Comparison of ENCODE assay signal across 14 cellular contexts in the genomic region with DNA sequence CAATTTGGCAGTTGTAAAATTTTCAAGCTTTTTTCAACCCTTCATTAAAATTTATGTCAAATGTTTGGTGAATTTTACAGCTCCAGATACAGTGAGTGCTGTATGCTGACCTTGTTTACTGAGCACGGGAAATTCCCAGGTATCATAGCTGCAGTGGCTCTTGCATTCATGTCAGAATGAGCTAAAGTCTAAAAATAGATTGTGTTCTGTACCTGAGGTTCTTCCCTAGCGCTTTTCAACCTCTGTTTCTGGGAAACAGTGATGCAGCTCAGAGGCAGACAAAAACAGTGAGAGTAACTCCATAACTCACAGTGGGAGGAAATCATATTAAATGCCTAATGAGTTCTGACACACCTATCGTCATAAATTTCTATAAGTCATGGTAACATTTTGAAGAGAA.
A peak's percentile ranks its signal among the peaks of the same experiment; 100 is the strongest.
DNase-seq lines count a peak whose midpoint lies in the region; ATAC-seq and TF ChIP-seq lines count a peak whose summit lies in the region.
"Had no signal": no experiment of that assay in that cellular context is flagged by ENCODE, and none has a peak within 500 bp of the region (broad histone marks: within the 10 kb centered on the region; RNA-seq: fewer than 3 reads in every experiment).

No MANE protein-coding gene starts in this region.

- ATAC-seq in GM19463 (IDR thresholded peaks at IDR 0.05; ENCODE audit: unreplicated experiment): peak; percentile 88
- ATAC-seq in HG03432 (IDR thresholded peaks at IDR 0.05; ENCODE audit: unreplicated experiment): peak; percentile 87
- ATAC-seq in stimulated activated memory B cell treated with anti-CD40 and anti-IgM and Interleukin-4, amounts not matched to agents 10 μg/mL and 1 μg/mL and 100 μg/mL, for 72 hours: no peak

- no peaks in the 10 kb centered on the region for H3K36me3 Mint-ChIP-seq in activated naive CD4-positive, alpha-beta T cell treated with anti-CD3 and anti-CD28 coated beads, Interleukin-2, amount 10 ng/mL, durations not matched to agents 7 days and 5 days
- H3K36me3 Mint-ChIP-seq in stimulated activated memory B cell treated with anti-CD40 and anti-IgM and Interleukin-4, amounts not matched to agents 10 μg/mL and 1 μg/mL and 100 μg/mL, for 72 hours: no peaks in the 10 kb centered on the region

- no peak overlapping the region for H3K4me3 Mint-ChIP-seq in activated naive CD4-positive, alpha-beta T cell treated with anti-CD3 and anti-CD28 coated beads, Interleukin-2, amount 10 ng/mL, durations not matched to agents 7 days and 5 days
- H3K4me3 Mint-ChIP-seq in stimulated activated memory B cell treated with anti-CD40 and anti-IgM and Interleukin-4, amounts not matched to agents 10 μg/mL and 1 μg/mL and 100 μg/mL, for 72 hours: no peak overlapping the region
- H3K4me3 Mint-ChIP-seq: neural crest cell; stimulated activated naive CD8-positive, alpha-beta T cell treated with anti-CD3 and anti-CD28 coated beads, Interleukin-15, Interleukin-2, amounts not matched to agents 100 ng/mL and 50 ng/mL, for 24 hours; T-helper 2 cell treated with Interferon-gamma antibody and Interleukin-4, amounts not matched to agents 5 μg/mL and 100 μg/mL, for 36 hours had no signal

- no peaks in the 10 kb centered on the region for H3K4me1 Mint-ChIP-seq in activated naive CD4-positive, alpha-beta T cell treated with anti-CD3 and anti-CD28 coated beads, Interleukin-2, amount 10 ng/mL, durations not matched to agents 7 days and 5 days
- H3K4me1 Mint-ChIP-seq in stimulated activated memory B cell treated with anti-CD40 and anti-IgM and Interleukin-4, amounts not matched to agents 10 μg/mL and 1 μg/mL and 100 μg/mL, for 72 hours: no peaks in the 10 kb centered on the region
- H3K4me1 Mint-ChIP-seq: neural crest cell had no signal

- no peak overlapping the region for H3K27ac ChIP-seq in epithelial cell of prostate
- H3K27ac ChIP-seq: BLaER1, HL-60 had no signal

- H3K27ac Mint-ChIP-seq in activated naive CD4-positive, alpha-beta T cell treated with anti-CD3 and anti-CD28 coated beads, Interleukin-2, amount 10 ng/mL, durations not matched to agents 7 days and 5 days: no peak overlapping the region
- no peak overlapping the region for H3K27ac Mint-ChIP-seq in stimulated activated memory B cell treated with anti-CD40 and anti-IgM and Interleukin-4, amounts not matched to agents 10 μg/mL and 1 μg/mL and 100 μg/mL, for 72 hours
- H3K27ac Mint-ChIP-seq: stimulated activated naive CD8-positive, alpha-beta T cell treated with anti-CD3 and anti-CD28 coated beads, Interleukin-15, Interleukin-2, amounts not matched to agents 100 ng/mL and 50 ng/mL, for 24 hours; T-helper 2 cell treated with Interferon-gamma antibody and Interleukin-4, amounts not matched to agents 5 μg/mL and 100 μg/mL, for 36 hours had no signal

- H3K27me3 Mint-ChIP-seq in activated naive CD4-positive, alpha-beta T cell treated with anti-CD3 and anti-CD28 coated beads, Interleukin-2, amount 10 ng/mL, durations not matched to agents 7 days and 5 days: no peaks in the 10 kb centered on the region
- H3K27me3 Mint-ChIP-seq in stimulated activated memory B cell treated with anti-CD40 and anti-IgM and Interleukin-4, amounts not matched to agents 10 μg/mL and 1 μg/mL and 100 μg/mL, for 72 hours: no peaks in the 10 kb centered on the region
- H3K27me3 Mint-ChIP-seq: stimulated activated naive CD8-positive, alpha-beta T cell treated with anti-CD3 and anti-CD28 coated beads, Interleukin-15, Interleukin-2, amounts not matched to agents 100 ng/mL and 50 ng/mL, for 24 hours had no signal

- CTCF ChIA-PET in GM10248 (lab: Yijun Ruan, JAX): interaction anchor here (0.9 to 3.0 kb wide), 2 partner anchors 10 to 11 kb away, joined by 3 to 12 read pairs; no protein-coding TSS in a partner anchor
- CTCF ChIA-PET in activated naive CD4-positive, alpha-beta T cell treated with anti-CD3 and anti-CD28 coated beads, Interleukin-2, amount 10 ng/mL, durations not matched to agents 7 days and 5 days (lab: Charles Lee): no interaction called here

- no peaks in the 10 kb centered on the region for H3K9me3 Mint-ChIP-seq in activated naive CD4-positive, alpha-beta T cell treated with anti-CD3 and anti-CD28 coated beads, Interleukin-2, amount 10 ng/mL, durations not matched to agents 7 days and 5 days
- peaks cover 4% of the 10 kb centered on the region for H3K9me3 Mint-ChIP-seq in stimulated activated memory B cell treated with anti-CD40 and anti-IgM and Interleukin-4, amounts not matched to agents 10 μg/mL and 1 μg/mL and 100 μg/mL, for 72 hours
- H3K9me3 Mint-ChIP-seq: neural crest cell; stimulated activated naive CD8-positive, alpha-beta T cell treated with anti-CD3 and anti-CD28 coated beads, Interleukin-15, Interleukin-2, amounts not matched to agents 100 ng/mL and 50 ng/mL, for 24 hours; T-helper 2 cell treated with Interferon-gamma antibody and Interleukin-4, amounts not matched to agents 5 μg/mL and 100 μg/mL, for 36 hours had no signal

- POLR2A ChIA-PET in GM10248 (lab: Yijun Ruan, JAX): no interaction called here

- DNase-seq in GM10248 (ENCODE audit: extremely low spot score): peak; percentile 9
- peak; percentile 16 for DNase-seq in epithelial cell of prostate (ENCODE audit: low read depth, low spot score)
- DNase-seq in activated naive CD4-positive, alpha-beta T cell (lab: John Stamatoyannopoulos, UW): no peak
- no peak for DNase-seq in activated naive CD4-positive, alpha-beta T cell treated with anti-CD3 and anti-CD28 coated beads, Interleukin-2, amount 10 ng/mL, durations not matched to agents 7 days and 5 days
- no peak for DNase-seq in HCEC 1CT
- DNase-seq: erythroblast had no signal

- TF ChIP-seq CTCF in GM10248 (IDR thresholded peaks at IDR 0.05; ENCODE audit: control extremely low read depth, extremely low read depth, low read depth, missing control alignments): no peak

Comparison
In these comparisons a context has a peak if more than half of its experiments do, and no peak if none do; other contexts are left out.
1. DNase-seq: peak in GM10248 (single experiment) and epithelial cell of prostate (single experiment); none in activated naive CD4-positive, alpha-beta T cell (0 of 4), activated naive CD4-positive, alpha-beta T cell treated with anti-CD3 and anti-CD28 coated beads, Interleukin-2, amount 10 ng/mL, durations not matched to agents 7 days and 5 days (single experiment) and HCEC 1CT (single experiment).